In the genomic region with DNA sequence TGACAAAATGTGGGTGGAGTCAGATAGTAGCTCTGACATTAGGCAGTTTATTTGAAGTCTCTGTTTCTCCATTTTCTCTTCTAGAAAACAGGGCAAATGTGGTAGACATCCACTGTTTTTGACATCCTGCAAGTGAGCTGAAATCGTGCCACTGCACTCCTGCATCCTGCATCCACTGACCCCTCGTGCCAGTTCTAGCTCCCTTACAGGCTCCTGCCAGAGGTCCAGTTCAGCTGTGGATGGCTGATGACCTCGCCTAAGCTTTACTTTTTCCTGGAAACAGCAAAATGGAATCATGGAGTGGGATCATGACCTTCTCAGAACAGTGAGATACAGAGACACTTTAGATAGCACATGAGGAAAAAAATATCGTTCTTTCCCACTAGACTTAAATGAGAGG, we compare ENCODE assay signal across 20 cellular contexts. TPM values are rescaled to one million over a fixed set of nuclear protein-coding genes. Genes with fewer than 3 reads are reported as not detected.
DNase-seq lines count a peak whose midpoint lies in the region; ATAC-seq, FAIRE-seq and TF ChIP-seq lines count a peak whose summit lies in the region.
"Had no signal": no experiment of that assay in that cellular context is flagged by ENCODE, and none has a peak within 500 bp of the region (broad histone marks: within the 10 kb centered on the region; RNA-seq: fewer than 3 reads in every experiment).

No MANE protein-coding gene starts in this region.

- TF ChIP-seq POLR2A in esophagus muscularis mucosa (IDR thresholded peaks at IDR 0.05; ENCODE audit: low read depth) = no peak
- no peak for TF ChIP-seq POLR2A in GM12892 (IDR thresholded peaks at IDR 0.05; ENCODE audit: low read depth, low read length)

- H3K79me2 ChIP-seq in mesendoderm (ENCODE audit: control insufficient read depth, insufficient read depth, low read length) = no peaks in the 10 kb centered on the region

- H3K23ac ChIP-seq in mesendoderm (ENCODE audit: low read length) = no peak overlapping the region

- TF ChIP-seq CTCF in dorsolateral prefrontal cortex (IDR thresholded peaks at IDR 0.05 in 54 of 56, conservative IDR thresholded peaks at IDR 0.05 in 2 of 56; ENCODE audit: low read depth in 1 of 56, partially characterized antibody in 56 of 56) = no peak
- no peak for TF ChIP-seq CTCF in esophagus muscularis mucosa (IDR thresholded peaks at IDR 0.05)

- H3K4me3 ChIP-seq in right cardiac atrium (ENCODE audit: low read length) (no peak overlapping the region), dorsolateral prefrontal cortex (no peak overlapping the region), esophagus muscularis mucosa (no peak overlapping the region), mesendoderm (ENCODE audit: low read length) (no peak overlapping the region)
- H3K4me3 ChIP-seq: GM23248, HAP-1 had no signal

- TF ChIP-seq EP300 in esophagus muscularis mucosa (IDR thresholded peaks at IDR 0.05) = no peak

- no peak overlapping the region for H2BK120ac ChIP-seq in mesendoderm (ENCODE audit: low read depth, low read length)

- H3K4me1 ChIP-seq in right cardiac atrium (ENCODE audit: control insufficient read depth, insufficient read depth, low read length) = peaks cover 9% of the 10 kb centered on the region
- H3K4me1 ChIP-seq in esophagus muscularis mucosa = peaks cover 0 to 10% (median 0%) of the 10 kb centered on the region in 4 donors
- H3K4me1 ChIP-seq in mesendoderm (ENCODE audit: control insufficient read depth, low read depth, low read length) = no peaks in the 10 kb centered on the region
- H3K4me1 ChIP-seq: BE2C, HAP-1 had no signal

- no peak overlapping the region for H2BK15ac ChIP-seq in mesendoderm (replicated peaks; ENCODE audit: low read depth)

- DNase-seq in right cardiac atrium (no peak), Right ventricle myocardium superior (no peak), dorsolateral prefrontal cortex (no peak), esophagus muscularis mucosa (ENCODE audit: extremely low spot score) (peak; percentile 31), substantia nigra (lab: John Stamatoyannopoulos, UW) (no peak), mesendoderm (no peak), GM12892 (ENCODE audit: insufficient read length) (no peak)
- DNase-seq: ACHN; BE2C; C1 segment of cervical spinal cord; CD4-positive, CD25-positive, alpha-beta regulatory T cell; CD8-positive, alpha-beta memory T cell; DMS153; DMS79; GDM1; GM23248 had no signal

- H3K4ac ChIP-seq in mesendoderm (ENCODE audit: low read depth, low read length) = no peak overlapping the region

- intact Hi-C loops in right cardiac atrium (cut with DNase I) (no loop called here), Right ventricle myocardium superior (cut with DNase I) (no loop called here), dorsolateral prefrontal cortex (cut with DNase I) (loop anchor here (10.0 kb wide), 2 partner anchors 86 to 136 kb away; no protein-coding TSS in a partner anchor), esophagus muscularis mucosa (cut with DNase I) (no loop called here)

- H3K79me1 ChIP-seq in mesendoderm (ENCODE audit: low read length) = peaks cover 8% of the 10 kb centered on the region

- H2AK5ac ChIP-seq in mesendoderm (ENCODE audit: low read length) = no peak overlapping the region

- H2BK5ac ChIP-seq in mesendoderm (ENCODE audit: low read length) = no peak overlapping the region

- H4K8ac ChIP-seq in mesendoderm (ENCODE audit: low read depth, low read length) = no peak overlapping the region

- no peak for FAIRE-seq in GM12892 (lab: Jason Lieb, UNC)
- FAIRE-seq: A204.1, HepG2 had no signal

- H3K56ac ChIP-seq in mesendoderm (ENCODE audit: low read length) = no peak overlapping the region

- no peak overlapping the region for H3K4me2 ChIP-seq in mesendoderm (ENCODE audit: low read length)

- H3K27me3 ChIP-seq in right cardiac atrium (ENCODE audit: control insufficient read depth, insufficient read depth) (no peaks in the 10 kb centered on the region), dorsolateral prefrontal cortex (no peaks in the 10 kb centered on the region), esophagus muscularis mucosa (no peaks in the 10 kb centered on the region), mesendoderm (ENCODE audit: insufficient read depth, low read length, poor library complexity) (no peaks in the 10 kb centered on the region)
- H3K27me3 ChIP-seq: BE2C had no signal

- H3K27ac ChIP-seq in right cardiac atrium (ENCODE audit: low read length) (no peak overlapping the region), dorsolateral prefrontal cortex (peak overlapping the region in 42 of 59 donors; percentile 0 to 76 (median 56)), esophagus muscularis mucosa (replicated peaks in 1 of 4) (no peak overlapping the region), substantia nigra (ENCODE audit: low read depth, low read length, poor library complexity, severe bottlenecking) (peak overlapping the region; percentile 20), mesendoderm (ENCODE audit: low read depth, low read length) (no peak overlapping the region)
- H3K27ac ChIP-seq: GM23248 had no signal

- ATAC-seq in right cardiac atrium (peak; percentile 16 to 40), Right ventricle myocardium superior (ENCODE audit: poor library complexity) (no peak), GM19463 (IDR thresholded peaks at IDR 0.05; ENCODE audit: unreplicated experiment) (no peak)
- ATAC-seq: HepG2 had no signal

- H3K9me3 ChIP-seq in right cardiac atrium (ENCODE audit: control insufficient read depth, low read length) = no peaks in the 10 kb centered on the region
- no peaks in the 10 kb centered on the region for H3K9me3 ChIP-seq in esophagus muscularis mucosa
- H3K9me3 ChIP-seq: BE2C, HAP-1 had no signal

- no peak overlapping the region for H3K18ac ChIP-seq in mesendoderm (ENCODE audit: low read length)

- H4K5ac ChIP-seq in mesendoderm (ENCODE audit: low read length) = no peak overlapping the region

- 43% methylated on average over 4 of the region's 4 CpGs for WGBS in right cardiac atrium
- WGBS in esophagus muscularis mucosa = 83% methylated on average over 4 of the region's 4 CpGs
- no CpG with 5 or more reads among the region's 4 CpGs for WGBS in mesendoderm (ENCODE audit: extremely low coverage, insufficient coverage, low lambda C conversion rate)

- no peak overlapping the region for H3K9ac ChIP-seq in mesendoderm (ENCODE audit: low read length)
- H3K9ac ChIP-seq: GM23248 had no signal

- H3K36me3 ChIP-seq in esophagus muscularis mucosa (no peaks in the 10 kb centered on the region), mesendoderm (ENCODE audit: control insufficient read depth, insufficient read depth, low read length) (no peaks in the 10 kb centered on the region)
- H3K36me3 ChIP-seq: BE2C, HAP-1 had no signal

RNA-seq across cellular contexts. Expression of a gene that starts 58.5 kb away (rescaled TPM):
- total RNA-seq in right cardiac atrium = 100 to 1,000 TPM; 166 to 228 (median 174) TPM
- polyA plus RNA-seq in right cardiac atrium = 14.7 TPM
- 98.2 TPM for total RNA-seq in Right ventricle myocardium superior
- total RNA-seq in dorsolateral prefrontal cortex = 100 to 1,000 TPM; 218 to 427 (median 308) TPM
- total RNA-seq in esophagus muscularis mucosa = 100 to 1,000 TPM; 129 to 170 (median 156) TPM
- 14.2 TPM for polyA plus RNA-seq in mesendoderm (2013, experiment 1 of 2)
- 13.1 TPM for polyA plus RNA-seq in mesendoderm (2013, experiment 2 of 2)
- polyA plus RNA-seq in GM12892 (2012; ENCODE audit: missing spikeins) = 12.7 TPM

Comparison
In these comparisons a context has a peak if more than half of its experiments do, and no peak if none do; other contexts are left out.
1. ATAC-seq: peak in right cardiac atrium (2 of 2); none in Right ventricle myocardium superior (single experiment) and GM19463 (single experiment).
2. H3K27ac ChIP-seq: peak in dorsolateral prefrontal cortex (42 of 59) and substantia nigra (single experiment); none in right cardiac atrium (single experiment), esophagus muscularis mucosa (0 of 4) and mesendoderm (single experiment).
3. intact Hi-C loops: an anchor here in dorsolateral prefrontal cortex (10.0 kb wide); none called in right cardiac atrium, Right ventricle myocardium superior and esophagus muscularis mucosa.